In the genomic region with DNA sequence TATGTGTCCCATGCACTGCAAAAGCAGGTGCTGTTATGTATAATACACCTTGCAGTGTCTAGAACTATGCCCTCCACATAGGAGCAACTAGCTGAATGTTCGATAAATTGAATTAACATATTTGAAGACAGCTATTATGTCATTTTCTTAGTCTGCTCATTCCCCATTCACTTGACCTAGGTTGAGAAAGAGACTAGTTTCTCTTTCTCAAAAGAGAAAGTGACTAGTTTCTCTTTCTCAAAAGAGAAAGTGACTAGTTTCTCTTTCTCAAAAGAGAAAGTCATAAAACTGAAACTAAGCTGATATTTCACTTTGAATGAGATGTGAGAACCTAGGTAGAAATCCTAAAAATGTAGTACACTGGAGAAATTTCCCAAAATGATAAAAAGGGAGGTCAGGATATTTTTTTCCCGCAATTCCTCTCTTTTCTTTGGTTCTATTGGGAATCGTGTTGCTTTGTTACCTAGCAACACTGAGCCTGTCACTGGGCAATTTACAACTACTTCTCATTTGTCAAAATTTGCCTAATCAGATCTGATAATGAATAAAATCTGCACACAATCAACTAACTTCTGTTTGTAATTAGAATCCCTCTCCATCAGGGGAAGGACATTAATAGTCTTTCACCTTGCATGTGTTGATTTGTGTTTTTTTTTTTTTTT, we compare ENCODE assay signal across 13 cellular contexts.
DNase-seq lines count a peak whose midpoint lies in the region; ATAC-seq, FAIRE-seq and TF ChIP-seq lines count a peak whose summit lies in the region.
"Had no signal": no experiment of that assay in that cellular context is flagged by ENCODE, and none has a peak within 500 bp of the region (broad histone marks: within the 10 kb centered on the region; RNA-seq: fewer than 3 reads in every experiment).

No MANE protein-coding gene starts in this region.

- TF ChIP-seq CTCF in MM.1S (IDR thresholded peaks at IDR 0.05; ENCODE audit: low read length): no peak
- TF ChIP-seq CTCF in PC-9 (conservative IDR thresholded peaks at IDR 0.05): no peak

- H3K27ac ChIP-seq in MM.1S (ENCODE audit: low read length) (no peak overlapping the region), PC-9 (no peak overlapping the region)
- H3K27ac ChIP-seq: SJSA1 had no signal

- H3K9me2 ChIP-seq in MM.1S (replicated peaks; ENCODE audit: insufficient read depth, low read length) (no peaks in the 10 kb centered on the region), PC-9 (ENCODE audit: insufficient read depth) (no peaks in the 10 kb centered on the region)

- H3K36me3 ChIP-seq in MM.1S (replicated peaks; ENCODE audit: insufficient read depth, low read length) (no peaks in the 10 kb centered on the region), PC-9 (ENCODE audit: low read depth) (no peaks in the 10 kb centered on the region)
- H3K36me3 ChIP-seq: SJSA1 had no signal

- DNase-seq in GM12892 (ENCODE audit: insufficient read length) (no peak), GM19239 (ENCODE audit: insufficient read length, low spot score) (peak; percentile 7), MM.1S (peak; percentile 19), NCI-H1048 (lab: John Stamatoyannopoulos, UW) (no peak), NCI-H146 (lab: John Stamatoyannopoulos, UW) (no peak), MV-4-11 (lab: John Stamatoyannopoulos, UW) (no peak), PC-9 (no peak)
- DNase-seq: endodermal cell, HCEC 1CT, NCI-H1436, retina had no signal

- intact Hi-C loops in PC-9 (cut with micrococcal nuclease; ENCODE audit: unreplicated experiment): no loop called here

- peak; percentile 69 for FAIRE-seq in GM12892 (lab: Jason Lieb, UNC)
- peak; percentile 86 for FAIRE-seq in GM19239 (lab: Jason Lieb, UNC)

- no peak for TF ChIP-seq POLR2A in GM12892 (IDR thresholded peaks at IDR 0.05; ENCODE audit: low read depth, low read length)

- H4K20me1 ChIP-seq in MM.1S (ENCODE audit: insufficient read depth, low read length) (no peaks in the 10 kb centered on the region), PC-9 (ENCODE audit: insufficient read depth) (no peaks in the 10 kb centered on the region)

- H3K4me2 ChIP-seq in MM.1S (ENCODE audit: low read depth, low read length) (no peak overlapping the region), PC-9 (no peak overlapping the region)

- no peak overlapping the region for H3K9ac ChIP-seq in MM.1S (ENCODE audit: low read length)

- no peak overlapping the region for H3K4me3 ChIP-seq in MM.1S (ENCODE audit: low read length)
- no peak overlapping the region for H3K4me3 ChIP-seq in PC-9
- H3K4me3 ChIP-seq: SJSA1 had no signal

- H3K79me2 ChIP-seq in MM.1S (ENCODE audit: low read length): no peaks in the 10 kb centered on the region
- H3K79me2 ChIP-seq in PC-9 (ENCODE audit: low read depth): no peaks in the 10 kb centered on the region

- POLR2A ChIA-PET in PC-9 (lab: Charles Lee; ENCODE audit: unreplicated experiment): no interaction called here

- BruUV-seq in PC-9 (replicated peaks; lab: Mats Ljungman, UMichigan): no TSS peak

- H2AFZ ChIP-seq in MM.1S (ENCODE audit: low read length) (no peak overlapping the region), PC-9 (no peak overlapping the region)

- CTCF ChIA-PET in PC-9 (lab: Charles Lee): no interaction called here

- H3K4me1 ChIP-seq in MM.1S (ENCODE audit: low read length) (no peaks in the 10 kb centered on the region), PC-9 (replicated peaks; ENCODE audit: insufficient read depth) (no peaks in the 10 kb centered on the region)
- H3K4me1 ChIP-seq: SJSA1 had no signal

- H3F3A ChIP-seq in MM.1S (ENCODE audit: insufficient read depth, low read length) (no peaks in the 10 kb centered on the region), PC-9 (ENCODE audit: insufficient read depth, low read depth) (no peaks in the 10 kb centered on the region)

- peaks cover 46% of the 10 kb centered on the region for H3K27me3 ChIP-seq in MM.1S (replicated peaks; ENCODE audit: insufficient read depth, low read length)
- H3K27me3 ChIP-seq in PC-9 (ENCODE audit: insufficient read depth, low read depth): 0 out of 2 replicates have a peak, but pooled peaks cover 3% of the 10 kb centered on the region
- H3K27me3 ChIP-seq: SJSA1 had no signal

- ATAC-seq in HG02852 (IDR thresholded peaks at IDR 0.05; ENCODE audit: unreplicated experiment): peak; percentile 89

- H3K9me3 ChIP-seq in MM.1S (replicated peaks; ENCODE audit: insufficient read depth, low read length): no peaks in the 10 kb centered on the region
- H3K9me3 ChIP-seq in PC-9 (ENCODE audit: insufficient read depth, low read depth): no peaks in the 10 kb centered on the region
- H3K9me3 ChIP-seq: SJSA1 had no signal

Comparison
In these comparisons a context has a peak if more than half of its experiments do, and no peak if none do; other contexts are left out.
1. DNase-seq: peak in GM19239 (single experiment) and MM.1S (single experiment); none in GM12892 (single experiment), NCI-H1048 (single experiment), NCI-H146 (single experiment), MV-4-11 (single experiment) and PC-9 (0 of 2).